Comparison of ENCODE assay signal across 1 cellular context in genomic region chr19:48650974-48651681, GRCh38.
TF ChIP-seq lines count a peak whose summit lies in the region.

No MANE protein-coding gene starts in this region.

TF ChIP-seq in HepG2, 621 proteins besides CTCF, POLR2A, EP300 and RAD21:
- TF ChIP-seq NFYB (CRISPR knock-in tag; IDR thresholded peaks at IDR 0.05): no peak
- TF ChIP-seq ARID5B (CRISPR knock-in tag; IDR thresholded peaks at IDR 0.05): no peak
- peak; percentile 47; the same call in 1 of the 2 replicates for TF ChIP-seq ZMYM3 (CRISPR knock-in tag; IDR thresholded peaks at IDR 0.05)
- peak; percentile 41; the same call in 1 of the 2 replicates for TF ChIP-seq TBX3 (IDR thresholded peaks at IDR 0.05; ENCODE audit: borderline replicate concordance)
- peak; percentile 43; the same call in 1 of the 2 replicates for TF ChIP-seq SALL1 (CRISPR knock-in tag; IDR thresholded peaks at IDR 0.05)
- TF ChIP-seq ASH2L (IDR thresholded peaks at IDR 0.05; ENCODE audit: insufficient read length, low read depth, low read length): no peak
- no peak for TF ChIP-seq REXO4 (CRISPR knock-in tag; IDR thresholded peaks at IDR 0.05; ENCODE audit: borderline replicate concordance)
- no peak for TF ChIP-seq MEIS1 (CRISPR knock-in tag; IDR thresholded peaks at IDR 0.05; ENCODE audit: borderline replicate concordance)
- TF ChIP-seq GMEB1 (CRISPR knock-in tag; IDR thresholded peaks at IDR 0.05; ENCODE audit: borderline replicate concordance): no peak
- TF ChIP-seq ZNF121 (CRISPR knock-in tag; IDR thresholded peaks at IDR 0.05): peak; percentile 61
- peak; percentile 69; the same call in 1 of the 2 replicates for TF ChIP-seq PRDM15 (CRISPR knock-in tag; IDR thresholded peaks at IDR 0.05)
- no peak for TF ChIP-seq ATRX (CRISPR knock-in tag; IDR thresholded peaks at IDR 0.05; ENCODE audit: borderline replicate concordance)
- no peak for TF ChIP-seq RARG (CRISPR knock-in tag; IDR thresholded peaks at IDR 0.05; ENCODE audit: low read depth)
- peak; percentile 58 for TF ChIP-seq HNF4A (CRISPR knock-in tag; IDR thresholded peaks at IDR 0.05)
- TF ChIP-seq SNAPC2 (CRISPR knock-in tag; IDR thresholded peaks at IDR 0.05): no peak
- TF ChIP-seq FOXP4 (CRISPR knock-in tag; IDR thresholded peaks at IDR 0.05): 0 out of 2 replicates have a peak, but pooled peaks have one; percentile 9
- TF ChIP-seq CSRNP1 (CRISPR knock-in tag; IDR thresholded peaks at IDR 0.05): no peak
- no peak for TF ChIP-seq TEAD3 (CRISPR knock-in tag; optimal IDR thresholded peaks at IDR 0.05; ENCODE audit: borderline replicate concordance)
- no peak for TF ChIP-seq SOX13 (IDR thresholded peaks at IDR 0.05)
- TF ChIP-seq SOX13 (CRISPR knock-in tag; conservative IDR thresholded peaks at IDR 0.05 in 1 of 2, IDR thresholded peaks at IDR 0.05 in 1 of 2): peak in 1 of 2 experiments; percentile 60; a peak in 1 of 4 replicates
- peak; percentile 60; the same call in 1 of the 2 replicates for TF ChIP-seq TBX2 (CRISPR knock-in tag; IDR thresholded peaks at IDR 0.05; ENCODE audit: borderline replicate concordance)
- no peak for TF ChIP-seq SOX6 (IDR thresholded peaks at IDR 0.05)
- peak; percentile 74 for TF ChIP-seq SOX6 (CRISPR knock-in tag; IDR thresholded peaks at IDR 0.05)
- TF ChIP-seq ZFP1 (CRISPR knock-in tag; IDR thresholded peaks at IDR 0.05): no peak
- peak; percentile 72; the same call in 1 of the 2 replicates for TF ChIP-seq ZBTB33 (CRISPR knock-in tag; IDR thresholded peaks at IDR 0.05)
- no peak for TF ChIP-seq PHF20 (CRISPR knock-in tag; IDR thresholded peaks at IDR 0.05)
- TF ChIP-seq DMAP1 (CRISPR knock-in tag; IDR thresholded peaks at IDR 0.05): no peak
- TF ChIP-seq SOX5 (CRISPR knock-in tag; IDR thresholded peaks at IDR 0.05; ENCODE audit: borderline replicate concordance): peak; percentile 66; the same call in 1 of the 2 replicates
